Comparison of ENCODE assay signal across 8 cellular contexts in genomic region chr14:88129306-88130056, GRCh38.
DNase-seq lines count a peak whose midpoint lies in the region; ATAC-seq and TF ChIP-seq lines count a peak whose summit lies in the region.

No MANE protein-coding gene starts in this region.

- H3K36me3 ChIP-seq in spleen = no peaks in the 10 kb centered on the region

- ATAC-seq in HG03571 (IDR thresholded peaks at IDR 0.05; ENCODE audit: unreplicated experiment) = no peak

- peak overlapping the region in 6 of 8 donors; percentile 41 to 75 (median 70) for H3K27ac ChIP-seq in spleen

- 10 to 20% (median 18%) methylated on average over 2 of the region's 2 CpGs for WGBS in spleen, 5 donors

- no peaks in the 10 kb centered on the region for H3K27me3 ChIP-seq in spleen (replicated peaks in 1 of 7)

- peaks cover 0 to 24% (median 11%) of the 10 kb centered on the region in 6 donors for H3K4me1 ChIP-seq in spleen

- intact Hi-C loops in spleen (cut with DNase I; ENCODE audit: low total_unique reads) = no loop called here

- H3K9me3 ChIP-seq in spleen = peaks cover 0 to 17% (median 2%) of the 10 kb centered on the region in 8 donors

- TF ChIP-seq CTCF in HFF-Myc (IDR thresholded peaks at IDR 0.05; ENCODE audit: low read depth, low read length, missing control alignments) (peak; percentile 9), spleen (IDR thresholded peaks at IDR 0.05 in 8 of 11, conservative IDR thresholded peaks at IDR 0.05 in 3 of 11) (no peak)

- no peak for TF ChIP-seq POLR2A in spleen (IDR thresholded peaks at IDR 0.05)

- no peak overlapping the region for H3K4me3 ChIP-seq in HFF-Myc (replicated peaks; ENCODE audit: low read depth, low read length)
- H3K4me3 ChIP-seq in spleen = peak overlapping the region in 1 of 8 donors; percentile 18

- DNase-seq in CMK (ENCODE audit: low read depth) = peak; percentile 25
- peak; percentile 56 for DNase-seq in HFF-Myc (ENCODE audit: extremely low read depth, low read depth)
- peak; percentile 32 for DNase-seq in SK-N-DZ (ENCODE audit: low spot score)
- peak; percentile 38 for DNase-seq in globus pallidus (ENCODE audit: low spot score)
- no peak for DNase-seq in spleen
- DNase-seq in stimulated activated CD4-positive, alpha-beta T cell treated with anti-CD3 and anti-CD28 coated beads, Interleukin-2, amount 100 ng/mL, for 24 hours = no peak
- DNase-seq in NK-92 (lab: John Stamatoyannopoulos, UW; ENCODE audit: unreplicated experiment) = no peak

Comparison
In these comparisons a context has a peak if more than half of its experiments do, and no peak if none do; other contexts are left out.
1. DNase-seq: peak in CMK (single experiment), HFF-Myc (single experiment), SK-N-DZ (single experiment) and globus pallidus (single experiment); none in spleen (single experiment), stimulated activated CD4-positive, alpha-beta T cell treated with anti-CD3 and anti-CD28 coated beads, Interleukin-2, amount 100 ng/mL, for 24 hours (0 of 2) and NK-92 (single experiment).